In the genomic region with DNA sequence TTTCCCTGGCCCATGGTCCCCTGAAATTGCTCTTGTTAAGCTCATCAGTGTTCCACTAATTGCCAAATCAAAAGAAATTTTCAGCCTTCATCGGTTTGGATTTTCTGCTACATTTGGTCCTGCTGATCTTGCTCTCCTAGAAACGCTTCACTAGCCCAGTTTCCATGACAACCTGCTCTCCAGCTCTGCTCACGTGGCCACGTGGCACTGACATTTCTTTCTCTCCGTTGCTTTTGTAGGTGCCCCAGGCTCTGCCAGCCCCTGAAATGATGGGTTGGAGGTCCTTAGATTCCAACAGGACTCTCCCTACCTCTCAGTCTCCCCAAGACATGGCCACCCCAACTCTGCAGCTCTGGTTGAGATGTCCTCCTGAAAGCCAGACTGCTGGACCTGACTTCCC, we compare ENCODE assay signal across 22 cellular contexts. TPM values are rescaled to one million over a fixed set of nuclear protein-coding genes. Genes with fewer than 3 reads are reported as not detected.
DNase-seq lines count a peak whose midpoint lies in the region; ATAC-seq and TF ChIP-seq lines count a peak whose summit lies in the region.
"Had no signal": no experiment of that assay in that cellular context is flagged by ENCODE, and none has a peak within 500 bp of the region (broad histone marks: within the 10 kb centered on the region; RNA-seq: fewer than 3 reads in every experiment).

No MANE protein-coding gene starts in this region.

- TF ChIP-seq EP300 in transverse colon (IDR thresholded peaks at IDR 0.05; ENCODE audit: low read depth), result no peak

- no peak for TF ChIP-seq POLR2A in transverse colon (IDR thresholded peaks at IDR 0.05)

- H3K79me2 ChIP-seq in Karpas-422 (ENCODE audit: low read length), result no peaks in the 10 kb centered on the region

- no peaks in the 10 kb centered on the region for H3K9me2 ChIP-seq in Karpas-422 (replicated peaks; ENCODE audit: insufficient read depth, low read length)

- H3K4me3 ChIP-seq in Karpas-422 (ENCODE audit: low read length) (no peak overlapping the region), transverse colon (no peak overlapping the region), aorta (ENCODE audit: low read length in 2 of 2) (no peak overlapping the region)
- H3K4me3 ChIP-seq: HAP-1, upper lobe of left lung had no signal

- H3K9me3 ChIP-seq in Karpas-422 (ENCODE audit: low read length) (no peaks in the 10 kb centered on the region), transverse colon (no peaks in the 10 kb centered on the region), aorta (ENCODE audit: control insufficient read depth, low read length) (no peaks in the 10 kb centered on the region)
- H3K9me3 ChIP-seq: Caco-2, HAP-1, upper lobe of left lung had no signal

- no peak for ATAC-seq in aorta (ENCODE audit: low FRiP score)
- ATAC-seq: effector memory CD8-positive, alpha-beta T cell; left ventricle myocardium superior had no signal

- in situ Hi-C loops in transverse colon (cut with MboI; ENCODE audit: low pct_ligation_motif_present in 1 of 4, low pct_unique_long_range_greater_than_20kb in 1 of 4, low sequenced_read_pairs in 3 of 4), result no loop called here

- no peak overlapping the region for H3K9ac ChIP-seq in Karpas-422 (ENCODE audit: low read length)

- DNase-seq in Karpas-422 (peak; percentile 73), NCI-H446 treated with DMSO at 0.1 percent for 48 hours (lab: John Stamatoyannopoulos, UW) (peak; percentile 42), renal cortical epithelial cell (ENCODE audit: low read depth) (peak; percentile 27), transverse colon (no peak), aorta (no peak)
- no peak for DNase-seq in activated CD4-positive, CD25-positive, alpha-beta regulatory T cell (lab: John Stamatoyannopoulos, UW)
- DNase-seq: activated CD4-positive, alpha-beta T cell treated with anti-CD3 and anti-CD28 coated beads, Interleukin-2, amount 50 U/mL, for 1 hour; activated CD8-positive, alpha-beta memory T cell treated with anti-CD3 and anti-CD28 coated beads, Interleukin-2, amount 50 U/mL, for 48 hours; activated effector memory CD4-positive, alpha-beta T cell treated with anti-CD3 and anti-CD28 coated beads, Interleukin-2, amount 50 U/mL, for 16 hours; AML-193; cerebellar nuclear complex; effector memory CD8-positive, alpha-beta T cell; GDM1; glutamatergic neuron; left ventricle myocardium superior; NCI-H1436 treated with DMSO at 0.1 percent for 48 hours; NCI-H510A treated with DMSO at 0.1 percent for 48 hours; stimulated activated naive CD4-positive, alpha-beta T cell had no signal

- intact Hi-C loops in transverse colon (cut with DNase I; ENCODE audit: low total_unique reads), result no loop called here
- intact Hi-C loops in aorta (cut with DNase I), result no loop called here

- no peak overlapping the region for H2AFZ ChIP-seq in Karpas-422 (ENCODE audit: low read length)

- no peaks in the 10 kb centered on the region for H3K27me3 ChIP-seq in Karpas-422 (ENCODE audit: low read length)
- H3K27me3 ChIP-seq in transverse colon, result no peaks in the 10 kb centered on the region
- no peaks in the 10 kb centered on the region for H3K27me3 ChIP-seq in aorta (ENCODE audit: control insufficient read depth in 1 of 2, insufficient read depth in 2 of 2, low read length in 1 of 2)
- H3K27me3 ChIP-seq: upper lobe of left lung had no signal

- H3K4me1 ChIP-seq in Karpas-422 (ENCODE audit: low read length), result peaks cover 21% of the 10 kb centered on the region
- H3K4me1 ChIP-seq in transverse colon, result no peaks in the 10 kb centered on the region
- H3K4me1 ChIP-seq in aorta (ENCODE audit: control insufficient read depth in 1 of 2, insufficient read depth in 2 of 2, low read length in 2 of 2), result no peaks in the 10 kb centered on the region
- H3K4me1 ChIP-seq: Caco-2, HAP-1, upper lobe of left lung had no signal

- H3K27ac ChIP-seq in Karpas-422 (ENCODE audit: low read length), result no peak overlapping the region
- peak overlapping the region; percentile 73 for H3K27ac ChIP-seq in cingulate gyrus (ENCODE audit: low read depth, low read length)
- H3K27ac ChIP-seq in transverse colon, result no peak overlapping the region
- H3K27ac ChIP-seq in aorta (ENCODE audit: low read depth in 1 of 2, low read length in 2 of 2), result no peak overlapping the region
- H3K27ac ChIP-seq: upper lobe of left lung had no signal

- WGBS in transverse colon (ENCODE audit: low coverage in 1 of 2), 2 donors, result 63 to 75% methylated on average over 5 of the region's 5 CpGs
- 76 to 79% methylated on average over 5 of the region's 5 CpGs for WGBS in aorta, 2 donors

- TF ChIP-seq CTCF in transverse colon (IDR thresholded peaks at IDR 0.05), result no peak

- H3K36me3 ChIP-seq in Karpas-422 (ENCODE audit: insufficient read depth, low read length) (no peaks in the 10 kb centered on the region), transverse colon (no peaks in the 10 kb centered on the region), aorta (ENCODE audit: control insufficient read depth in 1 of 2, insufficient read depth in 2 of 2, low read length in 1 of 2) (no peaks in the 10 kb centered on the region)
- H3K36me3 ChIP-seq: HAP-1, upper lobe of left lung had no signal

- H3K4me2 ChIP-seq in Karpas-422 (ENCODE audit: low read depth, low read length, poor library complexity, severe bottlenecking), result no peak overlapping the region

- H4K20me1 ChIP-seq in Karpas-422 (ENCODE audit: insufficient read depth, low read depth, low read length), result no peaks in the 10 kb centered on the region

RNA-seq across cellular contexts. Expression of gene NNAT, which starts 45.8 kb away (rescaled TPM):
- total RNA-seq in Karpas-422 (2014; rRNA removed; shearing (Covaris generic); ENCODE audit: low replicate concordance), result not detected in 2 replicates
- total RNA-seq in renal cortical epithelial cell, result 0.35 and 1.4 TPM in 2 replicates
- total RNA-seq in transverse colon, result 10 to 100 TPM; 11.3 to 33.0 (median 14.3) TPM
- 1 to 10 TPM in 1 of 2 donors, not detected in 1; 2.6 TPM for total RNA-seq in aorta
- under 1 TPM in 1 of 2 donors, not detected in 1; 0.38 TPM for polyA plus RNA-seq in aorta
- total RNA-seq: Caco-2 had no signal

RNA-seq across cellular contexts. Expression of gene BLCAP, which starts 52.4 kb away (rescaled TPM):
- total RNA-seq in Karpas-422 (2014; rRNA removed; shearing (Covaris generic); ENCODE audit: low replicate concordance), result 119 TPM in 2 replicates
- total RNA-seq in renal cortical epithelial cell, result 22.7 and 43.4 TPM in 2 replicates
- total RNA-seq in transverse colon, result 100 to 1,000 TPM in 3 of 4 donors, 10 to 100 TPM in 1; 80.8 to 283 (median 117) TPM
- total RNA-seq in aorta, result 10 to 100 TPM; 46.9 to 68.7 TPM
- polyA plus RNA-seq in aorta, result 10 to 100 TPM; 35.2 to 36.4 TPM

Comparison
In these comparisons a context has a peak if more than half of its experiments do, and no peak if none do; other contexts are left out.
1. DNase-seq: peak in Karpas-422 (single experiment), NCI-H446 treated with DMSO at 0.1 percent for 48 hours (single experiment) and renal cortical epithelial cell (single experiment); none in transverse colon (single experiment), activated CD4-positive, CD25-positive, alpha-beta regulatory T cell (0 of 4) and aorta (0 of 2).